Comparison of ENCODE assay signal across 17 cellular contexts in genomic region chr22:46109474-46110003, GRCh38. TPM values are rescaled to one million over a fixed set of nuclear protein-coding genes. Genes with fewer than 3 reads are reported as not detected.
A peak's percentile ranks its signal among the peaks of the same experiment; 100 is the strongest.
DNase-seq lines count a peak whose midpoint lies in the region; ATAC-seq and TF ChIP-seq lines count a peak whose summit lies in the region.
"Had no signal": no experiment of that assay in that cellular context is flagged by ENCODE, and none has a peak within 500 bp of the region (broad histone marks: within the 10 kb centered on the region; RNA-seq: fewer than 3 reads in every experiment).

No MANE protein-coding gene starts in this region.

- H3K27me3 ChIP-seq in heart right ventricle (no peaks in the 10 kb centered on the region), dorsolateral prefrontal cortex (no peaks in the 10 kb centered on the region), ovary (no peaks in the 10 kb centered on the region), upper lobe of right lung (no peaks in the 10 kb centered on the region)

- WGBS in heart right ventricle, 2 donors, result 72 to 79% methylated on average over 13 of the region's 13 CpGs
- whole genome bisulfite sequencing in ovary, 3 donors, result 68 to 74% (median 69%) methylated on average over 13 of the region's 13 CpGs

- H3K36me3 ChIP-seq in heart right ventricle (peaks cover 0 to 95% (median 39%) of the 10 kb centered on the region in 9 donors), ovary (no peaks in the 10 kb centered on the region), upper lobe of right lung (peaks cover 60% of the 10 kb centered on the region)

- H3K4me1 Mint-ChIP-seq in mesothelial cell of epicardium, result peaks cover 7% of the 10 kb centered on the region
- H3K4me1 Mint-ChIP-seq: activated naive CD8-positive, alpha-beta T cell treated with anti-CD3 and anti-CD28 coated beads, Interleukin-2, amount 50 U/mL, for 24 hours had no signal

- no peak for ATAC-seq in heart right ventricle
- ATAC-seq in left cardiac atrium, result no peak
- no peak for ATAC-seq in upper lobe of right lung
- ATAC-seq: activated naive CD8-positive, alpha-beta T cell treated with anti-CD3 and anti-CD28 coated beads, Interleukin-2, amount 50 U/mL, for 24 hours had no signal

- no peak overlapping the region for H3K27ac Mint-ChIP-seq in mesothelial cell of epicardium
- H3K27ac Mint-ChIP-seq: activated naive CD8-positive, alpha-beta T cell treated with anti-CD3 and anti-CD28 coated beads, Interleukin-2, amount 50 U/mL, for 24 hours had no signal

- DNase-seq in heart right ventricle (no peak), left cardiac atrium (no peak), dorsolateral prefrontal cortex (no peak), ovary (peak in 2 of 5 donors; percentile 41 to 50), upper lobe of right lung (no peak), glomerular visceral epithelial cell (ENCODE audit: extremely low spot score) (no peak), erythroblast (lab: John Stamatoyannopoulos, UW) (no peak), mesothelial cell of epicardium (ENCODE audit: low spot score in 2 of 2, unreplicated experiment in 2 of 2) (no peak)
- DNase-seq: activated CD4-positive, CD25-positive, alpha-beta regulatory T cell treated with anti-CD3 and anti-CD28 coated beads, Interleukin-2, amount 50 U/mL, for 72 hours; GDM1; KG1; NCI-H1417 treated with DMSO at 0.1 percent for 48 hours; NCI-H524; stimulated activated CD4-positive, alpha-beta T cell treated with anti-CD3 and anti-CD28 coated beads, Interleukin-4, amount 100 ng/mL, for 24 hours; T-helper 1 cell had no signal

- H3K36me3 Mint-ChIP-seq in mesothelial cell of epicardium, result no peaks in the 10 kb centered on the region

- no peaks in the 10 kb centered on the region for H3K27me3 Mint-ChIP-seq in mesothelial cell of epicardium (ENCODE audit: low read depth)
- H3K27me3 Mint-ChIP-seq: activated naive CD8-positive, alpha-beta T cell treated with anti-CD3 and anti-CD28 coated beads, Interleukin-2, amount 50 U/mL, for 24 hours; dendritic cell treated with granulocyte-macrophage colony-stimulating factor and Interleukin-4, amounts not matched to agents 40 ng/mL and 50 ng/mL, for 4 days had no signal

- H3K4me3 ChIP-seq in heart right ventricle, result no peak overlapping the region
- no peak overlapping the region for H3K4me3 ChIP-seq in dorsolateral prefrontal cortex
- H3K4me3 ChIP-seq in ovary, result no peak overlapping the region
- H3K4me3 ChIP-seq in upper lobe of right lung, result no peak overlapping the region

- H3K27ac ChIP-seq in heart right ventricle (peak overlapping the region in 9 of 10 donors; percentile 75 to 94 (median 86)), dorsolateral prefrontal cortex (peak overlapping the region in 58 of 59 donors; percentile 33 to 98 (median 95)), ovary (peak overlapping the region; percentile 62 to 67), upper lobe of right lung (peak overlapping the region; percentile 49)

- H3K9me3 ChIP-seq in heart right ventricle (no peaks in the 10 kb centered on the region), ovary (no peaks in the 10 kb centered on the region), upper lobe of right lung (no peaks in the 10 kb centered on the region)

- intact Hi-C loops in heart right ventricle (cut with DNase I) (loop anchor here in 5 of 10 donors (5.0 kb wide), 2 partner anchors 32 to 37 kb away; no protein-coding TSS in a partner anchor), left cardiac atrium (cut with DNase I) (loop anchor here in 1 of 2 donors (5.0 kb wide), 1 partner anchor 32 kb away; no protein-coding TSS in a partner anchor), dorsolateral prefrontal cortex (cut with DNase I) (loop anchor here in 1 of 2 donors (5.0 to 10.0 kb wide), 4 partner anchors 37 to 535 kb away; no protein-coding TSS in a partner anchor), ovary (cut with DNase I) (no loop called here), upper lobe of right lung (cut with DNase I) (loop anchor here (5.0 kb wide), 1 partner anchor 32 kb away; no protein-coding TSS in a partner anchor)

- H3K4me1 ChIP-seq in heart right ventricle (peaks cover 87 to 100% (median 99%) of the 10 kb centered on the region in 9 donors), ovary (ENCODE audit: insufficient read depth) (peaks cover 67% of the 10 kb centered on the region), upper lobe of right lung (peaks cover 70% of the 10 kb centered on the region)

- TF ChIP-seq CTCF in heart right ventricle (IDR thresholded peaks at IDR 0.05) (no peak), dorsolateral prefrontal cortex (IDR thresholded peaks at IDR 0.05 in 54 of 56, conservative IDR thresholded peaks at IDR 0.05 in 2 of 56; ENCODE audit: low read depth in 1 of 56, partially characterized antibody in 56 of 56) (no peak), ovary (IDR thresholded peaks at IDR 0.05) (no peak), upper lobe of right lung (IDR thresholded peaks at IDR 0.05) (no peak), mesothelial cell of epicardium (IDR thresholded peaks at IDR 0.05; ENCODE audit: unreplicated experiment) (no peak)

- H3K4me3 Mint-ChIP-seq in mesothelial cell of epicardium, result no peak overlapping the region
- H3K4me3 Mint-ChIP-seq: activated naive CD8-positive, alpha-beta T cell treated with anti-CD3 and anti-CD28 coated beads, Interleukin-2, amount 50 U/mL, for 24 hours; dendritic cell treated with granulocyte-macrophage colony-stimulating factor and Interleukin-4, amounts not matched to agents 40 ng/mL and 50 ng/mL, for 4 days had no signal

- no peak for TF ChIP-seq POLR2A in ovary (IDR thresholded peaks at IDR 0.05)
- TF ChIP-seq POLR2A in erythroblast (IDR thresholded peaks at IDR 0.05; ENCODE audit: low read length), result no peak

- no peak for TF ChIP-seq EP300 in ovary (IDR thresholded peaks at IDR 0.05)

- no peaks in the 10 kb centered on the region for H3K9me3 Mint-ChIP-seq in mesothelial cell of epicardium
- H3K9me3 Mint-ChIP-seq: activated naive CD8-positive, alpha-beta T cell treated with anti-CD3 and anti-CD28 coated beads, Interleukin-2, amount 50 U/mL, for 24 hours; dendritic cell treated with granulocyte-macrophage colony-stimulating factor and Interleukin-4, amounts not matched to agents 40 ng/mL and 50 ng/mL, for 4 days had no signal

RNA-seq across cellular contexts. Expression of gene PPARA, which starts 40.8 kb away (rescaled TPM):
- 10 to 100 TPM; 69.0 to 89.5 (median 81.1) TPM for total RNA-seq in heart right ventricle
- polyA plus RNA-seq in heart right ventricle, result 10 to 100 TPM; 15.5 to 20.3 TPM
- 10 to 100 TPM; 49.6 to 66.2 TPM for total RNA-seq in left cardiac atrium
- 10 to 100 TPM; 13.9 to 53.9 (median 22.6) TPM for total RNA-seq in dorsolateral prefrontal cortex
- total RNA-seq in ovary, result 10 to 100 TPM in 6 of 7 donors, 1 to 10 TPM in 1; 9.7 to 41.0 (median 34.0) TPM
- polyA plus RNA-seq in ovary, result 10 to 100 TPM; 12.8 to 16.0 TPM
- total RNA-seq in upper lobe of right lung, result 18.4 TPM
- 12.0 to 15.1 TPM (median 13.0 TPM) in 3 replicates for total RNA-seq in mesothelial cell of epicardium
